Comparison of ENCODE assay signal across 22 cellular contexts in genomic region chr12:25994901-25995625, GRCh38. TPM values are rescaled to one million over a fixed set of nuclear protein-coding genes. Genes with fewer than 3 reads are reported as not detected.
A peak's percentile ranks its signal among the peaks of the same experiment; 100 is the strongest.
DNase-seq lines count a peak whose midpoint lies in the region; TF ChIP-seq lines count a peak whose summit lies in the region.
"Had no signal": no experiment of that assay in that cellular context is flagged by ENCODE, and none has a peak within 500 bp of the region (broad histone marks: within the 10 kb centered on the region; RNA-seq: fewer than 3 reads in every experiment).

No MANE protein-coding gene starts in this region.

- peaks cover 88% of the 10 kb centered on the region for H3K79me2 ChIP-seq in ACC112 (ENCODE audit: control insufficient read depth, insufficient read depth, low read length, unreplicated experiment)

- H3K27me3 ChIP-seq in ACC112 (ENCODE audit: insufficient read depth, low read length) (no peaks in the 10 kb centered on the region), HUES48 (ENCODE audit: control insufficient read depth, insufficient read depth, low read length) (no peaks in the 10 kb centered on the region), esophagus muscularis mucosa (no peaks in the 10 kb centered on the region), neuronal stem cell (ENCODE audit: control insufficient read depth in 3 of 3, insufficient read depth in 3 of 3, low read depth in 1 of 3, low read length in 3 of 3) (no peaks in the 10 kb centered on the region), esophagus squamous epithelium (no peaks in the 10 kb centered on the region)

- peak overlapping the region; percentile 78 for H3K27ac ChIP-seq in ACC112 (ENCODE audit: low read depth, low read length)
- H3K27ac ChIP-seq in HUES48 (ENCODE audit: low read depth, low read length), result peak overlapping the region; percentile 50
- peak overlapping the region; percentile 51 to 68 (median 64) for H3K27ac ChIP-seq in esophagus muscularis mucosa (replicated peaks in 1 of 4)
- H3K27ac ChIP-seq in neuronal stem cell (replicated peaks; ENCODE audit: low read length), result peak overlapping the region; percentile 49
- H3K27ac ChIP-seq in esophagus squamous epithelium, result peak overlapping the region in 1 of 4 donors; percentile 14
- H3K27ac ChIP-seq: A549, epithelial cell of prostate had no signal

- no peak overlapping the region for H3K4ac ChIP-seq in neuronal stem cell (ENCODE audit: low read length)

- no peak overlapping the region for H3K4me3 ChIP-seq in ACC112 (ENCODE audit: low read depth, low read length)
- no peak overlapping the region; the same call in 1 of the 2 replicates for H3K4me3 ChIP-seq in HUES48 (ENCODE audit: low read depth, low read length)
- H3K4me3 ChIP-seq in esophagus muscularis mucosa, result no peak overlapping the region
- no peak overlapping the region for H3K4me3 ChIP-seq in neuronal stem cell (ENCODE audit: low read length in 2 of 2)
- H3K4me3 ChIP-seq in esophagus squamous epithelium, result no peak overlapping the region
- H3K4me3 ChIP-seq: A549 had no signal

- H2BK12ac ChIP-seq in neuronal stem cell (ENCODE audit: low read length), result no peak overlapping the region

- TF ChIP-seq CTCF in esophagus muscularis mucosa (IDR thresholded peaks at IDR 0.05) (no peak), esophagus squamous epithelium (IDR thresholded peaks at IDR 0.05) (no peak)

- H3K14ac ChIP-seq in neuronal stem cell (ENCODE audit: low read length), result no peak overlapping the region

- H3K9me3 ChIP-seq in HUES48 (ENCODE audit: control insufficient read depth, insufficient read depth, low read length) (no peaks in the 10 kb centered on the region), esophagus muscularis mucosa (no peaks in the 10 kb centered on the region), neuronal stem cell (replicated peaks in 1 of 2; ENCODE audit: control insufficient read depth in 2 of 2, insufficient read depth in 1 of 2, low read depth in 1 of 2, low read length in 2 of 2) (no peaks in the 10 kb centered on the region), esophagus squamous epithelium (no peaks in the 10 kb centered on the region)
- H3K9me3 ChIP-seq: A549 had no signal

- 61% methylated on average over 2 of the region's 2 CpGs for WGBS in esophagus muscularis mucosa
- WGBS in neuronal stem cell (ENCODE audit: extremely low coverage in 2 of 2, insufficient read length in 2 of 2, insufficient replicate concordance in 1 of 2), 2 donors, result no CpG with 5 or more reads among the region's 2 CpGs
- WGBS in esophagus squamous epithelium, 2 donors, result 68 to 89% methylated on average over 2 of the region's 2 CpGs

- no peak overlapping the region for H2BK15ac ChIP-seq in neuronal stem cell (ENCODE audit: low read length)

- no peak overlapping the region for H2BK120ac ChIP-seq in neuronal stem cell (ENCODE audit: low read depth, low read length)

- H3K36me3 ChIP-seq in ACC112 (ENCODE audit: insufficient read depth, low read length) (no peaks in the 10 kb centered on the region), HUES48 (ENCODE audit: control insufficient read depth, insufficient read depth, low read length) (no peaks in the 10 kb centered on the region), esophagus muscularis mucosa (no peaks in the 10 kb centered on the region), neuronal stem cell (replicated peaks in 1 of 2; ENCODE audit: control insufficient read depth in 2 of 2, insufficient read depth in 2 of 2, low read length in 2 of 2) (no peaks in the 10 kb centered on the region), esophagus squamous epithelium (no peaks in the 10 kb centered on the region)

- no peak overlapping the region for H3K4me2 ChIP-seq in neuronal stem cell (ENCODE audit: insufficient read depth, low read length, poor library complexity, severe bottlenecking)
- H3K4me2 ChIP-seq: A549 had no signal

- no peak overlapping the region for H3K9ac ChIP-seq in HUES48 (ENCODE audit: low read depth, low read length)
- no peak overlapping the region for H3K9ac ChIP-seq in neuronal stem cell (ENCODE audit: low read depth, low read length, poor library complexity)

- TF ChIP-seq EP300 in esophagus muscularis mucosa (IDR thresholded peaks at IDR 0.05), result no peak

- H3K18ac ChIP-seq in neuronal stem cell (ENCODE audit: low read length), result no peak overlapping the region

- no peak overlapping the region for H2AFZ ChIP-seq in ACC112 (ENCODE audit: low read length, unreplicated experiment)
- H2AFZ ChIP-seq in neuronal stem cell (ENCODE audit: low read length), result no peak overlapping the region

- no peak overlapping the region for H3K23ac ChIP-seq in neuronal stem cell (ENCODE audit: low read depth, low read length, poor library complexity)

- H4K8ac ChIP-seq in neuronal stem cell (ENCODE audit: low read depth, low read length), result no peak overlapping the region

- no peak overlapping the region for H4K91ac ChIP-seq in neuronal stem cell (ENCODE audit: low read depth, low read length, poor library complexity)

- intact Hi-C loops in esophagus muscularis mucosa (cut with DNase I), result no loop called here
- intact Hi-C loops in esophagus squamous epithelium (cut with DNase I), result no loop called here

- no peak overlapping the region for H2BK5ac ChIP-seq in neuronal stem cell (ENCODE audit: low read length)

- no peak for TF ChIP-seq POLR2A in esophagus muscularis mucosa (IDR thresholded peaks at IDR 0.05; ENCODE audit: low read depth)
- TF ChIP-seq POLR2A in esophagus squamous epithelium (IDR thresholded peaks at IDR 0.05), result no peak

- H3K79me1 ChIP-seq in neuronal stem cell (ENCODE audit: low read depth, low read length), result no peaks in the 10 kb centered on the region

- peaks cover 57% of the 10 kb centered on the region for H3K4me1 ChIP-seq in ACC112 (ENCODE audit: control insufficient read depth, insufficient read depth, low read length, unreplicated experiment)
- H3K4me1 ChIP-seq in HUES48 (ENCODE audit: control insufficient read depth, insufficient read depth, low read length), result peaks cover 62% of the 10 kb centered on the region
- H3K4me1 ChIP-seq in esophagus muscularis mucosa, result peaks cover 41 to 86% (median 77%) of the 10 kb centered on the region in 4 donors
- peaks cover 22 to 38% of the 10 kb centered on the region in 2 donors for H3K4me1 ChIP-seq in neuronal stem cell (ENCODE audit: control insufficient read depth in 2 of 2, insufficient read depth in 1 of 2, low read depth in 1 of 2, low read length in 2 of 2)
- peaks cover 0 to 16% (median 0%) of the 10 kb centered on the region in 3 donors for H3K4me1 ChIP-seq in esophagus squamous epithelium

- in situ Hi-C loops in ACHN (cut with HindIII; ENCODE audit: low pct_ligation_motif_present, low pct_unique_long_range_greater_than_20kb, low sequenced_read_pairs), result no loop called here

- no peak for DNase-seq in esophagus muscularis mucosa (ENCODE audit: extremely low spot score)
- DNase-seq in neuronal stem cell (ENCODE audit: low spot score), result no peak
- no peak for DNase-seq in AG20443 (ENCODE audit: low spot score)
- no peak for DNase-seq in medulla oblongata (ENCODE audit: extremely low spot score)
- no peak for DNase-seq in ACHN
- DNase-seq in esophagus squamous epithelium (lab: John Stamatoyannopoulos, UW), result no peak
- DNase-seq: activated CD4-positive, alpha-beta T cell treated with anti-CD3 and anti-CD28 coated beads, Interleukin-2, amount 50 U/mL, for 48 hours; activated naive CD4-positive, alpha-beta T cell treated with anti-CD3 and anti-CD28 coated beads for 36 hours; CD4-positive, CD25-positive, alpha-beta regulatory T cell; DMS79; islet precursor cell; KBM-7; NCI-H1092; NCI-H2081; NCI-H510A; retina; stimulated activated naive B cell treated with anti-CD40 and anti-IgM and Interleukin-4, amounts not matched to agents 10 μg/mL and 1 μg/mL and 100 μg/mL, for 72 hours; T-cell had no signal

- no peak overlapping the region for H2AK5ac ChIP-seq in neuronal stem cell (ENCODE audit: low read depth, low read length)

RNA-seq across cellular contexts. Expression of gene RASSF8, which starts 36.6 kb away (rescaled TPM):
- total RNA-seq in esophagus muscularis mucosa (10 to 100 TPM; 56.8 to 81.0 (median 77.3) TPM), esophagus squamous epithelium (10 to 100 TPM in 2 of 4 donors, 1 to 10 TPM in 2; 3.6 to 15.1 (median 8.8) TPM)
- 36.0 TPM for polyA plus RNA-seq in neuronal stem cell (2013, experiment 1 of 2)
- 35.9 TPM for polyA plus RNA-seq in neuronal stem cell (2013, experiment 2 of 2)
- polyA plus RNA-seq: CD4-positive, CD25-positive, alpha-beta regulatory T cell had no signal
